In genomic region chr17:8707232-8707590, GRCh38 we compare ENCODE assay signal across 28 cellular contexts. TPM values are rescaled to one million over a fixed set of nuclear protein-coding genes. Genes with fewer than 3 reads are reported as not detected.
DNase-seq lines count a peak whose midpoint lies in the region; ATAC-seq, FAIRE-seq and TF ChIP-seq lines count a peak whose summit lies in the region.
"Had no signal": no experiment of that assay in that cellular context is flagged by ENCODE, and none has a peak within 500 bp of the region (broad histone marks: within the 10 kb centered on the region; RNA-seq: fewer than 3 reads in every experiment).

No MANE protein-coding gene starts in this region.

- ATAC-seq in HepG2, result peak; percentile 54
- ATAC-seq in right lobe of liver, result no peak
- ATAC-seq in aorta (ENCODE audit: low FRiP score), result no peak
- ATAC-seq: activated CD8-positive, alpha-beta memory T cell treated with anti-CD3 and anti-CD28 coated beads, Interleukin-2, amount 10 ng/mL, durations not matched to agents 7 days and 5 days; GM12878; T-helper 17 cell had no signal

- WGBS in HepG2 (ENCODE audit: low lambda C conversion rate), result 9% methylated on average over 5 of the region's 5 CpGs
- WGBS in right lobe of liver (ENCODE audit: insufficient coverage, low coverage, low lambda C conversion rate, missing lambda C conversion rate), result 67% methylated on average over 5 of the region's 5 CpGs
- 95 to 100% methylated on average over 3 of the region's 5 CpGs for WGBS in mesodermal cell (ENCODE audit: insufficient coverage in 2 of 2), 2 experiments
- 7 to 10% methylated on average over 5 of the region's 5 CpGs for WGBS in aorta, 2 donors

- no peaks in the 10 kb centered on the region for H3K4me1 Mint-ChIP-seq in activated CD4-positive, alpha-beta T cell treated with anti-CD3 and anti-CD28 coated beads, Interleukin-2, amount 10 ng/mL, durations not matched to agents 7 days and 5 days
- H3K4me1 Mint-ChIP-seq: activated CD8-positive, alpha-beta memory T cell treated with anti-CD3 and anti-CD28 coated beads, Interleukin-2, amount 10 ng/mL, durations not matched to agents 7 days and 5 days; T-helper 17 cell had no signal

- no peak overlapping the region for H3K4me3 Mint-ChIP-seq in activated CD4-positive, alpha-beta T cell treated with anti-CD3 and anti-CD28 coated beads, Interleukin-2, amount 10 ng/mL, durations not matched to agents 7 days and 5 days
- H3K4me3 Mint-ChIP-seq: activated CD8-positive, alpha-beta memory T cell treated with anti-CD3 and anti-CD28 coated beads, Interleukin-2, amount 10 ng/mL, durations not matched to agents 7 days and 5 days; activated naive CD4-positive, alpha-beta T cell treated with anti-CD3 and anti-CD28 coated beads for 36 hours; neural progenitor cell; T-helper 17 cell had no signal

- H3K9ac ChIP-seq in HepG2 (ENCODE audit: insufficient read depth, low read depth, low read length), result no peak overlapping the region
- H3K9ac ChIP-seq: neural progenitor cell had no signal

- no peaks in the 10 kb centered on the region for H3K9me3 Mint-ChIP-seq in activated CD4-positive, alpha-beta T cell treated with anti-CD3 and anti-CD28 coated beads, Interleukin-2, amount 10 ng/mL, durations not matched to agents 7 days and 5 days
- H3K9me3 Mint-ChIP-seq: activated naive CD4-positive, alpha-beta T cell treated with anti-CD3 and anti-CD28 coated beads for 36 hours had no signal

- no TSS peak for BruUV-seq in HepG2 (replicated peaks; lab: Mats Ljungman, UMichigan)

- CTCF ChIA-PET in HepG2 (lab: Yijun Ruan, JAX; ENCODE audit: low intra/inter-chr PET ratio, low total read pairs), result no interaction called here
- CTCF ChIA-PET in activated CD4-positive, alpha-beta T cell treated with anti-CD3 and anti-CD28 coated beads, Interleukin-2, amount 10 ng/mL, durations not matched to agents 7 days and 5 days (lab: Charles Lee), result no interaction called here

- H3K4me3 ChIP-seq in HepG2 (replicated peaks in 1 of 3; ENCODE audit: insufficient read depth in 1 of 3, low read depth in 2 of 3, low read length in 3 of 3) (no peak overlapping the region; a peak in 1 of 6 replicates), right lobe of liver (no peak overlapping the region), mesodermal cell (ENCODE audit: extremely low read depth, insufficient read depth, low read length, poor library complexity, severe bottlenecking) (no peak overlapping the region), aorta (ENCODE audit: low read length in 2 of 2) (no peak overlapping the region)
- H3K4me3 ChIP-seq: GM12878, neural progenitor cell, SK-N-MC had no signal

- H3K4me1 ChIP-seq in HepG2 (ENCODE audit: insufficient read depth, low read length) (peaks cover 24% of the 10 kb centered on the region), right lobe of liver (peaks cover 0 to 3% (median under 1%) of the 10 kb centered on the region in 4 donors), mesodermal cell (ENCODE audit: control insufficient read depth, insufficient read depth, low read length, poor library complexity, severe bottlenecking) (peaks cover 14% of the 10 kb centered on the region), aorta (ENCODE audit: control insufficient read depth in 1 of 2, insufficient read depth in 2 of 2, low read length in 2 of 2) (peaks cover 4% of the 10 kb centered on the region in 2 donors)

- TF ChIP-seq EP300 in HepG2 (IDR thresholded peaks at IDR 0.05; ENCODE audit: low read depth in 2 of 2, low read length in 2 of 2) (no peak), HepG2 (CRISPR knock-in tag; IDR thresholded peaks at IDR 0.05; ENCODE audit: borderline replicate concordance) (no peak)

- TF ChIP-seq POLR2A in HepG2 (IDR thresholded peaks at IDR 0.05; ENCODE audit: insufficient read depth in 1 of 2, low read depth in 2 of 2, low read length in 2 of 2), result no peak
- TF ChIP-seq POLR2A in right lobe of liver (IDR thresholded peaks at IDR 0.05), result no peak

- H3K27ac Mint-ChIP-seq in activated CD4-positive, alpha-beta T cell treated with anti-CD3 and anti-CD28 coated beads, Interleukin-2, amount 10 ng/mL, durations not matched to agents 7 days and 5 days, result no peak overlapping the region
- H3K27ac Mint-ChIP-seq: activated CD8-positive, alpha-beta memory T cell treated with anti-CD3 and anti-CD28 coated beads, Interleukin-2, amount 10 ng/mL, durations not matched to agents 7 days and 5 days; activated naive CD4-positive, alpha-beta T cell treated with anti-CD3 and anti-CD28 coated beads for 36 hours; neural progenitor cell; T-helper 17 cell had no signal

- H3K27ac ChIP-seq in HepG2 (ENCODE audit: extremely low read length, insufficient read depth, low read length) (no peak overlapping the region), right lobe of liver (no peak overlapping the region), mesodermal cell (ENCODE audit: low read depth, low read length, severe bottlenecking) (peak overlapping the region; percentile 96), aorta (ENCODE audit: low read depth in 1 of 2, low read length in 2 of 2) (peak overlapping the region; percentile 86 to 90)
- H3K27ac ChIP-seq: neural progenitor cell, SK-N-MC had no signal

- no peaks in the 10 kb centered on the region for H3K36me3 Mint-ChIP-seq in activated CD4-positive, alpha-beta T cell treated with anti-CD3 and anti-CD28 coated beads, Interleukin-2, amount 10 ng/mL, durations not matched to agents 7 days and 5 days (ENCODE audit: low read depth)
- H3K36me3 Mint-ChIP-seq: activated CD8-positive, alpha-beta memory T cell treated with anti-CD3 and anti-CD28 coated beads, Interleukin-2, amount 10 ng/mL, durations not matched to agents 7 days and 5 days; neural progenitor cell had no signal

- no peaks in the 10 kb centered on the region for H3K79me2 ChIP-seq in HepG2 (ENCODE audit: insufficient read depth, low read length)

- no peak for TF ChIP-seq CTCF in HepG2 (CRISPR knock-in tag; IDR thresholded peaks at IDR 0.05)
- no peak for TF ChIP-seq CTCF in right lobe of liver (IDR thresholded peaks at IDR 0.05)

- H3K4me2 ChIP-seq in HepG2 (ENCODE audit: low read depth, low read length), result peak overlapping the region; percentile 42
- H3K4me2 ChIP-seq: neural progenitor cell had no signal

- H3K27me3 ChIP-seq in HepG2 (ENCODE audit: control insufficient read depth in 1 of 2, insufficient read depth in 2 of 2, low read length in 2 of 2) (peaks cover 0 to 3% of the 10 kb centered on the region in 2 experiments; a peak in 1 of 5 replicates), right lobe of liver (no peaks in the 10 kb centered on the region), aorta (ENCODE audit: control insufficient read depth in 1 of 2, insufficient read depth in 2 of 2, low read length in 1 of 2) (no peaks in the 10 kb centered on the region)
- H3K27me3 ChIP-seq: neural progenitor cell had no signal

- FAIRE-seq in HepG2 (lab: Jason Lieb, UNC), result peak; percentile 26
- FAIRE-seq: A204.1, GM12878, urothelium cell line had no signal

- intact Hi-C loops in HepG2 (cut with micrococcal nuclease; ENCODE audit: unreplicated experiment), result no loop called here
- intact Hi-C loops in right lobe of liver (cut with DNase I), result no loop called here
- intact Hi-C loops in aorta (cut with DNase I), result loop anchor here in 1 of 2 donors (5.0 kb wide), 1 partner anchor 35 kb away; the partner anchor contains the start of gene CCDC42

- H3K36me3 ChIP-seq in HepG2 (replicated peaks in 1 of 2; ENCODE audit: control insufficient read depth in 1 of 2, insufficient read depth in 2 of 2, low read length in 2 of 2) (no peaks in the 10 kb centered on the region), right lobe of liver (no peaks in the 10 kb centered on the region), mesodermal cell (ENCODE audit: control insufficient read depth, insufficient read depth, low read length) (no peaks in the 10 kb centered on the region), aorta (ENCODE audit: control insufficient read depth in 1 of 2, insufficient read depth in 2 of 2, low read length in 1 of 2) (no peaks in the 10 kb centered on the region)
- H3K36me3 ChIP-seq: neural progenitor cell had no signal

- POLR2A ChIA-PET in HepG2 (lab: Yijun Ruan, JAX), result interaction anchor here (1.4 kb wide), 1 partner anchor 11 kb away, joined by 3 read pairs; no protein-coding TSS in a partner anchor
- POLR2A ChIA-PET in activated CD4-positive, alpha-beta T cell treated with anti-CD3 and anti-CD28 coated beads, Interleukin-2, amount 10 ng/mL, durations not matched to agents 7 days and 5 days (lab: Charles Lee), result no interaction called here

- no peak for DNase-seq in HepG2 (ENCODE audit: low spot score)
- DNase-seq in right lobe of liver, result no peak
- peak; percentile 12 for DNase-seq in fibroblast of peridontal ligament (ENCODE audit: extremely low read depth)
- DNase-seq in aorta, result no peak
- DNase-seq in activated CD4-positive, alpha-beta T cell treated with anti-CD3 and anti-CD28 coated beads, Interleukin-2, amount 10 ng/mL, durations not matched to agents 7 days and 5 days, result no peak
- DNase-seq in activated CD4-positive, alpha-beta T cell treated with anti-CD3 and anti-CD28 coated beads, Interleukin-2, amount 50 U/mL, for 1 hour, result no peak
- no peak for DNase-seq in stimulated activated CD4-positive, alpha-beta T cell treated with anti-CD3 and anti-CD28 coated beads, Interleukin-4, amount 100 ng/mL, for 1 hour
- DNase-seq: activated CD4-positive, alpha-beta T cell treated with anti-CD3 and anti-CD28 coated beads for 48 hours; activated CD8-positive, alpha-beta memory T cell treated with anti-CD3 and anti-CD28 coated beads, Interleukin-2, amount 10 ng/mL, durations not matched to agents 7 days and 5 days; activated naive CD4-positive, alpha-beta T cell treated with anti-CD3 and anti-CD28 coated beads for 36 hours; anterior cingulate cortex; C1 segment of cervical spinal cord; cerebellar nuclear complex; DMS79 treated with DMSO at 0.1 percent for 48 hours; hippocampal formation; NCI-H1092; NCI-H187; NCI-H526; RPMI8226; T-helper 17 cell had no signal

- no peak for TF ChIP-seq RAD21 in HepG2 (CRISPR knock-in tag; IDR thresholded peaks at IDR 0.05)

- H2AFZ ChIP-seq in HepG2 (ENCODE audit: low read length), result no peak overlapping the region
- H2AFZ ChIP-seq: neural progenitor cell had no signal

- H3K27me3 Mint-ChIP-seq in activated CD4-positive, alpha-beta T cell treated with anti-CD3 and anti-CD28 coated beads, Interleukin-2, amount 10 ng/mL, durations not matched to agents 7 days and 5 days, result peaks cover 10% of the 10 kb centered on the region

- no peaks in the 10 kb centered on the region for H4K20me1 ChIP-seq in HepG2 (ENCODE audit: insufficient read depth, low read length)

- H3K9me3 ChIP-seq in HepG2 (ENCODE audit: low read length), result no peaks in the 10 kb centered on the region
- H3K9me3 ChIP-seq in right lobe of liver, result no peaks in the 10 kb centered on the region
- H3K9me3 ChIP-seq in mesodermal cell (ENCODE audit: control insufficient read depth, low read length), result peaks cover 10% of the 10 kb centered on the region
- H3K9me3 ChIP-seq in aorta (ENCODE audit: control insufficient read depth, low read length), result no peaks in the 10 kb centered on the region

- in situ Hi-C loops in HepG2 (cut with HindIII; ENCODE audit: extremely low pct_ligation_motif_present, low pct_unique_long_range_greater_than_20kb), result no loop called here

RNA-seq across cellular contexts. Expression of gene CCDC42, which starts 37.4 kb away (rescaled TPM):
- total RNA-seq in HepG2 (2016; rRNA removed; fragmentation: Illumina TruSeq; extraction: Trizol) (not detected in 2 replicates), right lobe of liver (not detected), aorta (under 1 TPM in 1 of 2 donors, not detected in 1; 0.58 TPM)
- not detected in 2 replicates for total RNA-seq in HepG2 (2016; cell fraction: cytosol; rRNA removed; fragmentation: Illumina TruSeq; extraction: Trizol; ENCODE audit: low read depth)
- not detected in 2 replicates for total RNA-seq in HepG2 (2016; cell fraction: insoluble cytoplasmic fraction; rRNA removed; fragmentation: Illumina TruSeq; extraction: Trizol)
- total RNA-seq in HepG2 (2016; cell fraction: membrane; rRNA removed; fragmentation: Illumina TruSeq; extraction: Trizol), result not detected in 2 replicates
- not detected in 2 replicates for total RNA-seq in HepG2 (2016; cell fraction: nucleus; rRNA removed; fragmentation: Illumina TruSeq; extraction: Trizol)
- polyA plus RNA-seq in HepG2 (2011; rRNA removed) (not detected in 2 replicates), aorta (1 to 10 TPM; 1.6 to 1.9 TPM)
- polyA plus RNA-seq in HepG2 (2011; cell fraction: cytosol; rRNA removed), result not detected in 2 replicates
- not detected in 2 replicates for polyA plus RNA-seq in HepG2 (2011; cell fraction: nucleus; rRNA removed)
- not detected in 2 replicates for polyA plus RNA-seq in HepG2 (2012)
- polyA plus RNA-seq in HepG2 (2016; cell fraction: cytosol; fragmentation: Illumina TruSeq; extraction: Trizol; ENCODE audit: low read depth), result not detected in 2 replicates
- polyA plus RNA-seq in HepG2 (2016; cell fraction: insoluble cytoplasmic fraction; fragmentation: Illumina TruSeq; extraction: Trizol; ENCODE audit: low read depth), result not detected in 2 replicates
- polyA plus RNA-seq in HepG2 (2016; cell fraction: membrane; fragmentation: Illumina TruSeq; extraction: Trizol; ENCODE audit: low read depth), result not detected in 2 replicates
- not detected in 2 replicates for polyA plus RNA-seq in HepG2 (2016; cell fraction: nucleus; fragmentation: Illumina TruSeq; extraction: Trizol; ENCODE audit: insufficient read depth, low read depth)
- not detected in 2 replicates for polyA minus RNA-seq in HepG2 (2011; rRNA and poly(A)+ RNA removed; ENCODE audit: low replicate concordance)
- polyA minus RNA-seq in HepG2 (2011; cell fraction: cytosol; rRNA and poly(A)+ RNA removed), result not detected in 2 replicates
- polyA minus RNA-seq in HepG2 (2011; cell fraction: nucleus; rRNA and poly(A)+ RNA removed), result not detected in 2 replicates
- not detected for polyA plus RNA-seq in mesodermal cell (2013, experiment 1 of 2)
- not detected for polyA plus RNA-seq in mesodermal cell (2013, experiment 2 of 2)
- total RNA-seq in activated CD4-positive, alpha-beta T cell treated with anti-CD3 and anti-CD28 coated beads, Interleukin-2, amount 10 ng/mL, durations not matched to agents 7 days and 5 days, result under 1 TPM in 1 of 2 experiments, not detected in 1; 0.25 TPM
- total RNA-seq: activated naive CD4-positive, alpha-beta T cell treated with anti-CD3 and anti-CD28 coated beads for 36 hours; lower leg skin; subcutaneous adipose tissue had no signal

RNA-seq across cellular contexts. Expression of gene SPDYE4, which starts 51.1 kb away (rescaled TPM):
- total RNA-seq in HepG2 (2016; rRNA removed; fragmentation: Illumina TruSeq; extraction: Trizol) (not detected in 2 replicates), right lobe of liver (not detected), aorta (not detected)
- not detected in 2 replicates for total RNA-seq in HepG2 (2016; cell fraction: cytosol; rRNA removed; fragmentation: Illumina TruSeq; extraction: Trizol; ENCODE audit: low read depth)
- total RNA-seq in HepG2 (2016; cell fraction: insoluble cytoplasmic fraction; rRNA removed; fragmentation: Illumina TruSeq; extraction: Trizol), result not detected in 2 replicates
- total RNA-seq in HepG2 (2016; cell fraction: membrane; rRNA removed; fragmentation: Illumina TruSeq; extraction: Trizol), result not detected in 2 replicates
- total RNA-seq in HepG2 (2016; cell fraction: nucleus; rRNA removed; fragmentation: Illumina TruSeq; extraction: Trizol), result not detected in 2 replicates
- polyA plus RNA-seq in HepG2 (2011; rRNA removed) (not detected in 2 replicates), aorta (not detected)
- not detected in 2 replicates for polyA plus RNA-seq in HepG2 (2011; cell fraction: cytosol; rRNA removed)
- not detected in 2 replicates for polyA plus RNA-seq in HepG2 (2011; cell fraction: nucleus; rRNA removed)
- polyA plus RNA-seq in HepG2 (2012), result not detected in 2 replicates
- polyA plus RNA-seq in HepG2 (2016; cell fraction: cytosol; fragmentation: Illumina TruSeq; extraction: Trizol; ENCODE audit: low read depth), result not detected in 2 replicates
- not detected in 2 replicates for polyA plus RNA-seq in HepG2 (2016; cell fraction: insoluble cytoplasmic fraction; fragmentation: Illumina TruSeq; extraction: Trizol; ENCODE audit: low read depth)
- polyA plus RNA-seq in HepG2 (2016; cell fraction: membrane; fragmentation: Illumina TruSeq; extraction: Trizol; ENCODE audit: low read depth), result not detected in 2 replicates
- polyA plus RNA-seq in HepG2 (2016; cell fraction: nucleus; fragmentation: Illumina TruSeq; extraction: Trizol; ENCODE audit: insufficient read depth, low read depth), result not detected in 2 replicates
- not detected in 2 replicates for polyA minus RNA-seq in HepG2 (2011; rRNA and poly(A)+ RNA removed; ENCODE audit: low replicate concordance)
- polyA minus RNA-seq in HepG2 (2011; cell fraction: cytosol; rRNA and poly(A)+ RNA removed), result not detected in 2 replicates
- polyA minus RNA-seq in HepG2 (2011; cell fraction: nucleus; rRNA and poly(A)+ RNA removed), result not detected in 2 replicates
- not detected for polyA plus RNA-seq in mesodermal cell (2013, experiment 1 of 2)
- polyA plus RNA-seq in mesodermal cell (2013, experiment 2 of 2), result not detected
- total RNA-seq in activated CD4-positive, alpha-beta T cell treated with anti-CD3 and anti-CD28 coated beads, Interleukin-2, amount 10 ng/mL, durations not matched to agents 7 days and 5 days, result not detected
- total RNA-seq: activated CD8-positive, alpha-beta memory T cell treated with anti-CD3 and anti-CD28 coated beads, Interleukin-2, amount 10 ng/mL, durations not matched to agents 7 days and 5 days; activated naive CD4-positive, alpha-beta T cell treated with anti-CD3 and anti-CD28 coated beads for 36 hours; GM12878; lower leg skin; subcutaneous adipose tissue; T-helper 17 cell had no signal

Comparison
In these comparisons a context has a peak if more than half of its experiments do, and no peak if none do; other contexts are left out.
1. H3K27ac ChIP-seq: peak in mesodermal cell (single experiment) and aorta (2 of 2); none in HepG2 (single experiment) and right lobe of liver (0 of 3).